Comparison of ENCODE assay signal across 8 cellular contexts in the genomic region with DNA sequence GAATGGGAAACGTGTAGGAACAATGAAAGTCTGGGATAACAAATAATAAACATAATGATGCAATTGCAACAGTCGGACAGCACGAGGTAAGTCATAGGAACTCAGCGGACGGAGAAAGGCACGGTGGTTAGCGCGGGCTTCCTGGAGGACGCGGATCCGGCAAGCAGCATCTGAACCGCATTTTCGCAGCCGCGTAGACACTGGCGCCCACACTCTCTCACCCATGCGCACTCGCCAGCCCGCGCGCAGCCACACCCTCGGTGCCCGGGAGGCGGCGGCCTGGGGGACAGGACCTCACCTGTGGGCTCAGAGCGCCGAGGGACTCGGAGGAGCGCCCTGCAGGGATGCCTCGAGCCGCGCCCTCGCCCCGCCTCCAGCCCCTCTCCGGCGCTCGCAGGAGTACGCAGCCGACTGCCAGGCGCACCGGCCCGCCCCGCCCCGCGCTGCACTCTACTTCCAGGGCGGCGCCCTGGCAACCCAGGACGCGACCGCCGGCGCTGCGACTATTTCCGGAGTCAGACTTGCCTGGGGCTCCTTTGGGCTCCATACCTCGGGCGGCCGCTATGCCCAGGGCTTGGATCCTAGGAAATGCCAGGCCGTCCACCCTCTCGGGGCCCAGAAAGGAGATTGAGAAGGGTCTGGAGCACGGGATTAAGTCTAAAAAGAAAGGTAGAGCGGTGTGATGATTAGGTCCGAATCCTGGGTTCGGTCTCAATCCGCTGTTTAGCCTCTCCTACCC. TPM values are rescaled to one million over a fixed set of nuclear protein-coding genes. Genes with fewer than 3 reads are reported as not detected.
A peak's percentile ranks its signal among the peaks of the same experiment; 100 is the strongest.
DNase-seq lines count a peak whose midpoint lies in the region; ATAC-seq and TF ChIP-seq lines count a peak whose summit lies in the region.

TTLL1 (minus strand) TSS at position 413 of the 739 bp plus-strand sequence. CDS start 13,805 bp downstream, outside the sequence.

- peak within 1 kb of the TSS; percentile 95 for H3K27ac Mint-ChIP-seq in activated T-cell treated with anti-CD3 and anti-CD28 coated beads, Interleukin-2, amount 50 U/mL, for 24 hours

- no peaks in the 10 kb centered on the region for H4K20me1 ChIP-seq in PC-3 (ENCODE audit: low read length)

- peak within 1 kb of the TSS; percentile 87 for H3K4me3 Mint-ChIP-seq in activated T-cell treated with anti-CD3 and anti-CD28 coated beads, Interleukin-2, amount 50 U/mL, for 24 hours

- 5% methylated on average over 64 of the region's 64 CpGs for WGBS in HUES64
- 6% methylated on average over 40 of the region's 64 CpGs for WGBS in esophagus muscularis mucosa

- POLR2A ChIA-PET in PC-3 (lab: Charles Lee; ENCODE audit: unreplicated experiment), result no interaction called here

- peaks cover 5% of the 10 kb centered on the region for H3K36me3 Mint-ChIP-seq in activated T-cell treated with anti-CD3 and anti-CD28 coated beads, Interleukin-2, amount 50 U/mL, for 24 hours (ENCODE audit: low read depth)

- H3K4me1 ChIP-seq in HUES64 (ENCODE audit: insufficient read depth, low read length) (no peaks in the 10 kb centered on the region), PC-3 (ENCODE audit: insufficient read depth, low read length) (peaks cover 5% of the 10 kb centered on the region), esophagus muscularis mucosa (peaks cover 12 to 16% (median 15%) of the 10 kb centered on the region in 4 donors)

- intact Hi-C loops in PC-3 (cut with micrococcal nuclease), result no loop called here
- intact Hi-C loops in esophagus muscularis mucosa (cut with DNase I), result no loop called here

- CTCF ChIA-PET in PC-3 (lab: Charles Lee), result no interaction called here

- TF ChIP-seq EP300 in esophagus muscularis mucosa (IDR thresholded peaks at IDR 0.05), result no peak

- H2AFZ ChIP-seq in PC-3 (ENCODE audit: low read length), result peak within 1 kb of the TSS; percentile 91

- H3K9ac ChIP-seq in HUES64 (ENCODE audit: low read depth, low read length) (peak within 1 kb of the TSS; percentile 64), PC-3 (ENCODE audit: low read length) (peak within 1 kb of the TSS; percentile 64)

- H3K9me3 Mint-ChIP-seq in activated T-cell treated with anti-CD3 and anti-CD28 coated beads, Interleukin-2, amount 50 U/mL, for 24 hours, result no peaks in the 10 kb centered on the region

- DNase-seq in COLO668 (lab: John Stamatoyannopoulos, UW; ENCODE audit: unreplicated experiment) (peak; percentile 96), PC-3 (peak; percentile 85), esophagus muscularis mucosa (ENCODE audit: extremely low spot score) (peak; percentile 94), myocyte (ENCODE audit: low read depth) (peak; percentile 87)
- DNase-seq in activated T-cell treated with anti-CD3 and anti-CD28 coated beads, Interleukin-2, amount 50 U/mL, for 24 hours, result peak; percentile 92
- peak; percentile 61 to 84 for DNase-seq in stimulated activated CD8-positive, alpha-beta memory T cell treated with anti-CD3 and anti-CD28 coated beads, Interleukin-7, amount 100 ng/mL, for 4 hours (ENCODE audit: low read depth in 2 of 2)

- H3K27me3 Mint-ChIP-seq in activated T-cell treated with anti-CD3 and anti-CD28 coated beads, Interleukin-2, amount 50 U/mL, for 24 hours, result no peaks in the 10 kb centered on the region

- H3F3A ChIP-seq in PC-3 (ENCODE audit: low read length, unreplicated experiment), result no peaks in the 10 kb centered on the region

- H3K27ac ChIP-seq in HUES64 (ENCODE audit: low read depth, low read length) (peak within 1 kb of the TSS; percentile 59), PC-3 (ENCODE audit: low read length) (peak within 1 kb of the TSS; percentile 46), esophagus muscularis mucosa (replicated peaks in 1 of 4) (peak within 1 kb of the TSS; percentile 50 to 74 (median 60))

- H3K36me3 ChIP-seq in HUES64 (ENCODE audit: insufficient read depth, low read length) (no peaks in the 10 kb centered on the region), PC-3 (ENCODE audit: low read depth, low read length) (no peaks in the 10 kb centered on the region), esophagus muscularis mucosa (peaks cover 0 to 6% (median 0%) of the 10 kb centered on the region in 4 donors)

- peaks cover 27% of the 10 kb centered on the region for H3K4me1 Mint-ChIP-seq in activated T-cell treated with anti-CD3 and anti-CD28 coated beads, Interleukin-2, amount 50 U/mL, for 24 hours (ENCODE audit: low read depth)

- H3K9me3 ChIP-seq in HUES64 (ENCODE audit: insufficient read depth, low read depth, low read length) (no peaks in the 10 kb centered on the region), PC-3 (ENCODE audit: low read length) (no peaks in the 10 kb centered on the region), esophagus muscularis mucosa (no peaks in the 10 kb centered on the region)

- H3K79me2 ChIP-seq in PC-3 (ENCODE audit: low read length), result no peaks in the 10 kb centered on the region

- peak within 1 kb of the TSS; percentile 92 for H3K4me2 ChIP-seq in PC-3 (ENCODE audit: low read length)

- TF ChIP-seq POLR2A in esophagus muscularis mucosa (IDR thresholded peaks at IDR 0.05; ENCODE audit: low read depth), result no peak

- H3K9me2 ChIP-seq in PC-3 (replicated peaks; ENCODE audit: low read length), result no peaks in the 10 kb centered on the region

- ATAC-seq in GM21360 (IDR thresholded peaks at IDR 0.05; ENCODE audit: unreplicated experiment) (peak; percentile 69), PC-3 (peak; percentile 91)

- H3K27me3 ChIP-seq in HUES64 (ENCODE audit: insufficient read depth, low read length) (no peaks in the 10 kb centered on the region), PC-3 (ENCODE audit: low read length) (no peaks in the 10 kb centered on the region), esophagus muscularis mucosa (no peaks in the 10 kb centered on the region)

- H3K4me3 ChIP-seq in HUES64 (ENCODE audit: low read length) (peak within 1 kb of the TSS; percentile 70), PC-3 (ENCODE audit: low read length) (peak within 1 kb of the TSS; percentile 78), esophagus muscularis mucosa (peak within 1 kb of the TSS; percentile 75 to 85 (median 81))

- BruUV-seq in PC-3 (replicated peaks; lab: Mats Ljungman, UMichigan), result no TSS peak

- TF ChIP-seq CTCF in PC-3 (conservative IDR thresholded peaks at IDR 0.05; ENCODE audit: low read depth, low read length) (no peak), esophagus muscularis mucosa (IDR thresholded peaks at IDR 0.05) (peak in 2 of 3 experiments; percentile 22 to 25)

RNA-seq across cellular contexts. Expression of gene TTLL1, which starts in this region (rescaled TPM):
- 8.2 TPM for polyA plus RNA-seq in HUES64 (2013, experiment 1 of 2)
- 12.6 TPM for polyA plus RNA-seq in HUES64 (2013, experiment 2 of 2)
- total RNA-seq in PC-3 (2014; rRNA removed), result 0.35 and 0.77 TPM in 2 replicates
- total RNA-seq in esophagus muscularis mucosa, result 1 to 10 TPM; 2.8 to 7.3 (median 4.1) TPM
- total RNA-seq in myocyte, result 10.6 and 10.8 TPM in 2 replicates
- polyA plus RNA-seq in myocyte (2012), result 23.2 TPM

Comparison
In these comparisons a context has a peak if more than half of its experiments do, and no peak if none do; other contexts are left out.
1. Peak in every context shown above with its lines: DNase-seq, ATAC-seq, H3K4me3 ChIP-seq and H3K27ac ChIP-seq.
2. Peak in DNase-seq, ATAC-seq, H3K4me3 ChIP-seq, H3K27ac ChIP-seq, H3K9ac ChIP-seq and H3K4me2 ChIP-seq in PC-3; RNA of the gene not detected or under 1 TPM.